In the genomic region with DNA sequence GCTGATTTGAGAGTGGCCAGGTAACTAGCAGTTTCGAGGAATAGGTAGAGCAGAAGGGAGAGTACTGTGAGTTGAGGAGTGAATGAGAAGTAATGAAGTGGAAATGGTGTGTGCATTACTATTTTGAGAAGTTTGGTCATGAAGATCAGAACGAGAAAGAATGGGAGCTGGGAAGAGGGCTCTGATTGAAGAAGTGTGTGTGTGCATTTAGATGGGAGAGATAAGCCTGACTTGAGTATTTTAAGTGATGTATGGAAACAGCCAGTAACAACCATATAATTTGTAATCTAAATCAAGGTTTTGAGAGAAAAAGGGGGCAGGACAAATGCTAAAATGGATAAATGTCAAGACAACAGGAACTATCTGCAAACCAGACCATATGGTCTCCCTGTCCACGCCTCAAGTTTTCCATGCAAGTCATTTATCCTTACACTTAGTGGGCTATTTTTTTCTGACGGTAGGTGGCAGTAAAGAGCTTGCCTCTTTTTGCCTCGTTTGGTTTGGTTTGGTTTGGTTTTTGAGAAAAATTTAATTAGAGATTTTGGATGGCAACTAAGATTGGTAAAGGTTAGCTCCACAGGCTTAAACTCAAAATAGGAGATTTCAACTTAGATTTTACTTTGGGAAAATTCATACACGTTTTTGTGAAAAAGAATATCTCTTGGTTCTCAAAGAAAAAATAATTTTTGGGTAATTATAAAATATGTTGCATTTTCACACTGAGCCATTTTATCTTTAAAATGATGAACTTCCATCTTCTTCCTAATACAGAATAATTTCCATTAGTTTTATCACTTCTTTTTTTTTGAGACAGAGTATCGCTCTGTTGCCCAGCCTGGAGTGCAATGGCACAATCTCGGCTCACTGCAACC, we compare ENCODE assay signal across 8 cellular contexts. TPM values are rescaled to one million over a fixed set of nuclear protein-coding genes. Genes with fewer than 3 reads are reported as not detected.
DNase-seq lines count a peak whose midpoint lies in the region; ATAC-seq and TF ChIP-seq lines count a peak whose summit lies in the region.

No MANE protein-coding gene starts in this region.

- H3K4me3 ChIP-seq in breast epithelium (no peak overlapping the region), testis (no peak overlapping the region)

- peak; percentile 29 to 56 for DNase-seq in activated CD4-positive, alpha-beta T cell treated with anti-CD3 and anti-CD28 coated beads for 4 hours
- no peak for DNase-seq in activated CD4-positive, alpha-beta T cell treated with anti-CD3 and anti-CD28 coated beads, Interleukin-2, amount 50 U/mL, for 1 hour
- peak; percentile 94 for DNase-seq in KBM-7
- peak; percentile 90 for DNase-seq in OCI-M1 (lab: John Stamatoyannopoulos, UW)
- no peak for DNase-seq in breast epithelium (ENCODE audit: low spot score in 2 of 2)
- DNase-seq in left lobe of liver (ENCODE audit: low spot score): no peak
- peak; percentile 40 for DNase-seq in testis

- H3K36me3 ChIP-seq in breast epithelium (no peaks in the 10 kb centered on the region), testis (ENCODE audit: low read depth, missing control alignments) (no peaks in the 10 kb centered on the region)

- ATAC-seq in left lobe of liver: peak; percentile 85
- ATAC-seq in HG02884 (IDR thresholded peaks at IDR 0.05; ENCODE audit: unreplicated experiment): no peak

- H3K4me1 ChIP-seq in breast epithelium (no peaks in the 10 kb centered on the region), testis (no peaks in the 10 kb centered on the region)

- in situ Hi-C loops in KBM-7 (cut with MboI; ENCODE audit: low pct_unique_long_range_greater_than_20kb, low sequenced_read_pairs): no loop called here

- H3K27me3 ChIP-seq in breast epithelium (no peaks in the 10 kb centered on the region), testis (no peaks in the 10 kb centered on the region)

- H3K27ac ChIP-seq in breast epithelium: no peak overlapping the region
- H3K27ac ChIP-seq in testis: no peak overlapping the region

- intact Hi-C loops in breast epithelium (cut with DNase I; ENCODE audit: low total_unique reads) (no loop called here), testis (cut with DNase I; ENCODE audit: low total_unique reads) (no loop called here)

- WGBS in testis, 2 donors: 45% methylated on average over 8 of the region's 8 CpGs

- no peaks in the 10 kb centered on the region for H3K9me3 ChIP-seq in breast epithelium
- H3K9me3 ChIP-seq in testis: no peaks in the 10 kb centered on the region

- peak; percentile 68 to 82 (median 75) for TF ChIP-seq CTCF in breast epithelium (IDR thresholded peaks at IDR 0.05)
- peak; percentile 79 to 91 (median 85) for TF ChIP-seq CTCF in testis (IDR thresholded peaks at IDR 0.05)

- no peak for TF ChIP-seq POLR2A in breast epithelium (IDR thresholded peaks at IDR 0.05)
- no peak for TF ChIP-seq POLR2A in testis (IDR thresholded peaks at IDR 0.05)

RNA-seq across cellular contexts. Expression of a gene that starts 9.5 kb away (rescaled TPM):
- total RNA-seq in breast epithelium: 10 to 100 TPM; 21.4 to 34.8 (median 25.9) TPM
- total RNA-seq in left lobe of liver: 8.9 TPM
- total RNA-seq in testis: 10 to 100 TPM; 32.3 to 62.5 TPM
- polyA plus RNA-seq in testis (ENCODE audit: insufficient read depth, low read depth, low replicate concordance): 18.3 TPM

Comparison
In these comparisons a context has a peak if more than half of its experiments do, and no peak if none do; other contexts are left out.
1. DNase-seq: peak in activated CD4-positive, alpha-beta T cell treated with anti-CD3 and anti-CD28 coated beads for 4 hours (2 of 2), KBM-7 (single experiment), OCI-M1 (single experiment) and testis (single experiment); none in activated CD4-positive, alpha-beta T cell treated with anti-CD3 and anti-CD28 coated beads, Interleukin-2, amount 50 U/mL, for 1 hour (single experiment), breast epithelium (0 of 2) and left lobe of liver (single experiment).